ENCODE assay signal across 13 cellular contexts in genomic region chr17:75499313-75500022, GRCh38. TPM values are rescaled to one million over a fixed set of nuclear protein-coding genes. Genes with fewer than 3 reads are reported as not detected.
DNase-seq lines count a peak whose midpoint lies in the region; ATAC-seq and TF ChIP-seq lines count a peak whose summit lies in the region.
"Had no signal": no experiment of that assay in that cellular context is flagged by ENCODE, and none has a peak within 500 bp of the region (broad histone marks: within the 10 kb centered on the region; RNA-seq: fewer than 3 reads in every experiment).

No MANE protein-coding gene starts in this region.

- H4K20me1 ChIP-seq in mammary epithelial cell (ENCODE audit: insufficient read depth, low read length) = no peaks in the 10 kb centered on the region

- TF ChIP-seq POLR2A in upper lobe of left lung (IDR thresholded peaks at IDR 0.05) = no peak

- H3K9me3 Mint-ChIP-seq in MCF 10A (ENCODE audit: unreplicated experiment) = no peaks in the 10 kb centered on the region
- H3K9me3 Mint-ChIP-seq in endodermal cell = no peaks in the 10 kb centered on the region
- H3K9me3 Mint-ChIP-seq in neural crest cell = no peaks in the 10 kb centered on the region
- H3K9me3 Mint-ChIP-seq: CD8-positive, alpha-beta memory T cell had no signal

- H3K36me3 ChIP-seq in mammary epithelial cell (ENCODE audit: insufficient read depth, low read length) (no peaks in the 10 kb centered on the region), endodermal cell (ENCODE audit: control insufficient read depth, insufficient read depth, low read length) (peaks cover 10% of the 10 kb centered on the region), upper lobe of left lung (peaks cover 4 to 97% (median 82%) of the 10 kb centered on the region in 4 donors)

- no peak for TF ChIP-seq EP300 in upper lobe of left lung (IDR thresholded peaks at IDR 0.05)

- no peak for DNase-seq in mammary epithelial cell
- DNase-seq in MCF 10A (ENCODE audit: unreplicated experiment) = no peak
- no peak for DNase-seq in endodermal cell
- DNase-seq in neural crest cell (ENCODE audit: low read depth, low spot score) = no peak
- DNase-seq in upper lobe of left lung = peak in 1 of 2 donors; percentile 52
- no peak for DNase-seq in NCI-H1417 treated with DMSO at 0.1 percent for 48 hours (lab: John Stamatoyannopoulos, UW)
- DNase-seq in left colon = no peak
- no peak for DNase-seq in mucosa of gallbladder (ENCODE audit: low spot score)
- DNase-seq: activated naive CD4-positive, alpha-beta T cell treated with anti-CD3 and anti-CD28 coated beads, Interleukin-2, amount 50 U/mL, for 16 hours; CD8-positive, alpha-beta memory T cell had no signal

- CTCF ChIA-PET in mammary epithelial cell (lab: Charles Lee; ENCODE audit: low non-redundant PET) (no interaction called here), MCF 10A (lab: Yijun Ruan, JAX) (interaction anchor here (0.5 kb wide), 1 partner anchor 13 kb away, joined by 4 read pairs; no protein-coding TSS in a partner anchor)

- ATAC-seq in upper lobe of left lung (ENCODE audit: low FRiP score in 2 of 2) = no peak
- ATAC-seq in left colon = no peak
- ATAC-seq: esophagus mucosa had no signal

- H3K4me1 ChIP-seq in mammary epithelial cell (ENCODE audit: insufficient read depth, low read length) (no peaks in the 10 kb centered on the region), endodermal cell (ENCODE audit: control insufficient read depth, insufficient read depth, low read length) (no peaks in the 10 kb centered on the region), upper lobe of left lung (peaks cover 18 to 43% (median 28%) of the 10 kb centered on the region in 4 donors)

- BruUV-seq in mammary epithelial cell (replicated peaks; lab: Mats Ljungman, UMichigan) = TSS peak; percentile 35
- BruUV-seq in MCF 10A (replicated peaks; lab: Mats Ljungman, UMichigan) = no TSS peak

- dilution Hi-C loops in mammary epithelial cell (cut with HindIII; ENCODE audit: low sequenced_read_pairs) = no loop called here

- POLR2A ChIA-PET in MCF 10A (lab: Yijun Ruan, JAX) = interaction anchor here (0.7 to 0.8 kb wide), 3 partner anchors 9 to 240 kb away, joined by 3 read pairs; no protein-coding TSS in a partner anchor

- H3K9ac ChIP-seq in mammary epithelial cell (ENCODE audit: insufficient read depth, low read length) = no peak overlapping the region
- no peak overlapping the region for H3K9ac ChIP-seq in endodermal cell (ENCODE audit: extremely low read depth, low read length, poor library complexity, severe bottlenecking)
- H3K9ac ChIP-seq: parathyroid adenoma had no signal

- H3K27ac ChIP-seq in mammary epithelial cell (ENCODE audit: insufficient read depth, low read depth, low read length) (no peak overlapping the region), endodermal cell (ENCODE audit: low read depth, low read length) (peak overlapping the region; percentile 44), upper lobe of left lung (peak overlapping the region; percentile 45 to 62 (median 54))
- H3K27ac ChIP-seq: parathyroid adenoma, VCaP had no signal

- no peaks in the 10 kb centered on the region for H3K27me3 Mint-ChIP-seq in MCF 10A (ENCODE audit: insufficient read depth, unreplicated experiment)
- no peaks in the 10 kb centered on the region for H3K27me3 Mint-ChIP-seq in endodermal cell (ENCODE audit: insufficient read depth)
- no peaks in the 10 kb centered on the region for H3K27me3 Mint-ChIP-seq in neural crest cell (ENCODE audit: low read depth)
- H3K27me3 Mint-ChIP-seq: CD8-positive, alpha-beta memory T cell had no signal

- H3K4me2 ChIP-seq in mammary epithelial cell (ENCODE audit: insufficient read depth, low read depth, low read length) = no peak overlapping the region

- intact Hi-C loops in mammary epithelial cell (cut with micrococcal nuclease) = no loop called here
- intact Hi-C loops in MCF 10A (cut with micrococcal nuclease) = no loop called here
- intact Hi-C loops in left colon (cut with DNase I, micrococcal nuclease) = loop anchor here in 1 of 2 donors (10.0 kb wide), 1 partner anchor 75 kb away; no protein-coding TSS in a partner anchor

- H3K36me3 Mint-ChIP-seq in MCF 10A (ENCODE audit: insufficient read depth, unreplicated experiment) (peaks cover 31% of the 10 kb centered on the region), endodermal cell (ENCODE audit: low read depth) (peaks cover 8% of the 10 kb centered on the region), neural crest cell (ENCODE audit: low read depth) (peaks cover 3% of the 10 kb centered on the region)

- no peaks in the 10 kb centered on the region for H3K27me3 ChIP-seq in mammary epithelial cell (ENCODE audit: insufficient read depth, low read length)
- H3K27me3 ChIP-seq in endodermal cell (ENCODE audit: control insufficient read depth, insufficient read depth, low read length, poor library complexity, severe bottlenecking) = no peaks in the 10 kb centered on the region
- no peaks in the 10 kb centered on the region for H3K27me3 ChIP-seq in upper lobe of left lung

- H3K4me3 ChIP-seq in mammary epithelial cell (replicated peaks in 1 of 3; ENCODE audit: insufficient read depth in 1 of 3, low read depth in 2 of 3, low read length in 3 of 3) (no peak overlapping the region), endodermal cell (ENCODE audit: low read length) (no peak overlapping the region), upper lobe of left lung (no peak overlapping the region)

- H3K27ac Mint-ChIP-seq in MCF 10A (ENCODE audit: low read depth, unreplicated experiment) (no peak overlapping the region), endodermal cell (no peak overlapping the region), neural crest cell (ENCODE audit: unreplicated experiment) (no peak overlapping the region)

- no peaks in the 10 kb centered on the region for H3K9me3 ChIP-seq in mammary epithelial cell (replicated peaks; ENCODE audit: insufficient read depth, low read length)
- no peaks in the 10 kb centered on the region for H3K9me3 ChIP-seq in endodermal cell (ENCODE audit: control insufficient read depth, low read length)
- no peaks in the 10 kb centered on the region for H3K9me3 ChIP-seq in upper lobe of left lung

- 71% methylated on average over 14 of the region's 16 CpGs for WGBS in mammary epithelial cell (ENCODE audit: low coverage, missing lambda C conversion rate)
- 90 to 93% methylated on average over 2 to 16 of the region's 16 CpGs for whole genome bisulfite sequencing in endodermal cell (ENCODE audit: insufficient coverage in 1 of 2, insufficient read length in 1 of 2), 2 experiments
- WGBS in upper lobe of left lung, 2 donors = 51 to 63% methylated on average over 2 to 13 of the region's 16 CpGs

- no peaks in the 10 kb centered on the region for H3K79me2 ChIP-seq in mammary epithelial cell (ENCODE audit: insufficient read depth, low read length)
- H3K79me2 ChIP-seq: parathyroid adenoma had no signal

- TF ChIP-seq CTCF in mammary epithelial cell (conservative IDR thresholded peaks at IDR 0.05 in 1 of 2, IDR thresholded peaks at IDR 0.05 in 1 of 2; ENCODE audit: extremely low read depth in 1 of 2, insufficient read depth in 1 of 2, low read depth in 1 of 2, low read length in 2 of 2) (no peak), MCF 10A (IDR thresholded peaks at IDR 0.05; ENCODE audit: unreplicated experiment) (no peak), endodermal cell (conservative IDR thresholded peaks at IDR 0.05) (no peak), neural crest cell (conservative IDR thresholded peaks at IDR 0.05) (no peak), upper lobe of left lung (IDR thresholded peaks at IDR 0.05) (no peak)

- H3K4me3 Mint-ChIP-seq in MCF 10A (ENCODE audit: unreplicated experiment) = no peak overlapping the region
- no peak overlapping the region for H3K4me3 Mint-ChIP-seq in endodermal cell
- H3K4me3 Mint-ChIP-seq in neural crest cell = peak overlapping the region; percentile 34
- H3K4me3 Mint-ChIP-seq: CD8-positive, alpha-beta memory T cell had no signal

- in situ Hi-C loops in mammary epithelial cell (cut with MboI; ENCODE audit: low sequenced_read_pairs in 2 of 2) = no loop called here

- no peak overlapping the region for H2AFZ ChIP-seq in mammary epithelial cell (ENCODE audit: low read depth, low read length)
- H2AFZ ChIP-seq: parathyroid adenoma had no signal

- H3K4me1 Mint-ChIP-seq in MCF 10A (ENCODE audit: insufficient read depth, unreplicated experiment) = no peaks in the 10 kb centered on the region
- H3K4me1 Mint-ChIP-seq in endodermal cell = no peaks in the 10 kb centered on the region
- H3K4me1 Mint-ChIP-seq in neural crest cell = no peaks in the 10 kb centered on the region

RNA-seq across cellular contexts. Expression of gene CASKIN2, which starts 15.9 kb away (rescaled TPM):
- 10 to 100 TPM; 10.5 to 22.1 TPM for total RNA-seq in mammary epithelial cell
- polyA plus RNA-seq in mammary epithelial cell = 6.6 TPM
- 7.0 TPM for polyA minus RNA-seq in mammary epithelial cell
- 19.2 and 19.8 TPM in 2 replicates for total RNA-seq in MCF 10A (2022)
- total RNA-seq in endodermal cell = 10 to 100 TPM; 26.4 to 31.0 TPM
- polyA plus RNA-seq in endodermal cell (2013, experiment 1 of 2) = 14.9 TPM
- 11.8 TPM for polyA plus RNA-seq in endodermal cell (2013, experiment 2 of 2)
- total RNA-seq in neural crest cell = 42.3 and 44.5 TPM in 2 replicates
- 100 to 1,000 TPM in 1 of 6 donors, 10 to 100 TPM in 5; 24.1 to 113 (median 48.5) TPM for total RNA-seq in upper lobe of left lung
- total RNA-seq in left colon = 10 to 100 TPM; 28.4 to 30.6 TPM
- 74.7 TPM for total RNA-seq in mucosa of gallbladder

RNA-seq across cellular contexts. Expression of gene TSEN54, which starts 16.9 kb away (rescaled TPM):
- total RNA-seq in mammary epithelial cell = 10 to 100 TPM; 10.2 to 19.6 TPM
- 24.1 TPM for polyA plus RNA-seq in mammary epithelial cell
- 12.5 TPM for polyA minus RNA-seq in mammary epithelial cell
- 13.3 and 15.6 TPM in 2 replicates for total RNA-seq in MCF 10A (2022)
- 10 to 100 TPM; 37.7 to 39.1 TPM for total RNA-seq in endodermal cell
- 30.2 TPM for polyA plus RNA-seq in endodermal cell (2013, experiment 1 of 2)
- 32.7 TPM for polyA plus RNA-seq in endodermal cell (2013, experiment 2 of 2)
- total RNA-seq in neural crest cell = 48.1 and 49.0 TPM in 2 replicates
- 100 to 1,000 TPM in 2 of 6 donors, 10 to 100 TPM in 4; 19.5 to 125 (median 31.3) TPM for total RNA-seq in upper lobe of left lung
- total RNA-seq in left colon = 10 to 100 TPM; 30.1 to 38.9 TPM
- total RNA-seq in mucosa of gallbladder = 158 TPM

RNA-seq across cellular contexts. Expression of gene LLGL2, which starts 26.0 kb away (rescaled TPM):
- total RNA-seq in mammary epithelial cell (10 to 100 TPM; 22.3 to 25.7 TPM), MCF 10A (2022) (19.8 and 21.2 TPM in 2 replicates), endodermal cell (100 to 1,000 TPM; 128 to 149 TPM), neural crest cell (3.4 and 4.3 TPM in 2 replicates), upper lobe of left lung (100 to 1,000 TPM; 113 to 256 (median 175) TPM), left colon (100 to 1,000 TPM; 447 to 529 TPM), mucosa of gallbladder (477 TPM)
- polyA plus RNA-seq in mammary epithelial cell = 15.4 TPM
- 11.0 TPM for polyA minus RNA-seq in mammary epithelial cell
- polyA plus RNA-seq in endodermal cell (2013, experiment 1 of 2) = 20.2 TPM
- polyA plus RNA-seq in endodermal cell (2013, experiment 2 of 2) = 16.5 TPM

RNA-seq across cellular contexts. Expression of gene TMEM94, which starts 43.0 kb away (rescaled TPM):
- total RNA-seq in mammary epithelial cell (10 to 100 TPM; 23.0 to 42.3 TPM), MCF 10A (2022) (42.8 and 46.5 TPM in 2 replicates), endodermal cell (100 to 1,000 TPM in 1 of 2 donors, 10 to 100 TPM in 1; 96.0 to 106 TPM), neural crest cell (117 and 131 TPM in 2 replicates), upper lobe of left lung (100 to 1,000 TPM in 2 of 6 donors, 10 to 100 TPM in 4; 62.3 to 320 (median 90.5) TPM), left colon (100 to 1,000 TPM in 1 of 2 donors, 10 to 100 TPM in 1; 99.9 to 123 TPM), mucosa of gallbladder (106 TPM)
- 30.7 TPM for polyA plus RNA-seq in mammary epithelial cell
- 161 TPM for polyA minus RNA-seq in mammary epithelial cell
- 90.8 TPM for polyA plus RNA-seq in endodermal cell (2013, experiment 1 of 2)
- polyA plus RNA-seq in endodermal cell (2013, experiment 2 of 2) = 82.1 TPM
